In genomic region chr14:59310644-59311043, GRCh38 we compare ENCODE assay signal across 17 cellular contexts.
DNase-seq lines count a peak whose midpoint lies in the region; ATAC-seq and TF ChIP-seq lines count a peak whose summit lies in the region.
"Had no signal": no experiment of that assay in that cellular context is flagged by ENCODE, and none has a peak within 500 bp of the region (broad histone marks: within the 10 kb centered on the region; RNA-seq: fewer than 3 reads in every experiment).

No MANE protein-coding gene starts in this region.

- POLR2A ChIA-PET in HEK293 (lab: Yijun Ruan, JAX): no interaction called here
- POLR2A ChIA-PET in PC-3 (lab: Charles Lee; ENCODE audit: unreplicated experiment): interaction anchor here (0.5 kb wide), 1 partner anchor 75 kb away, joined by 3 read pairs; no protein-coding TSS in a partner anchor
- POLR2A ChIA-PET in naive thymus-derived CD4-positive, alpha-beta T cell (lab: Charles Lee): no interaction called here

- H3F3A ChIP-seq in PC-3 (ENCODE audit: low read length, unreplicated experiment): peaks cover 4% of the 10 kb centered on the region

- H3K9ac ChIP-seq in PC-3 (ENCODE audit: low read length) (no peak overlapping the region), subcutaneous abdominal adipose tissue (ENCODE audit: low read length in 5 of 5) (no peak overlapping the region)

- CTCF ChIA-PET in HEK293 (lab: Yijun Ruan, JAX) (no interaction called here), PC-3 (lab: Charles Lee) (interaction anchor here (0.6 kb wide), 1 partner anchor 16 kb away, joined by 5 read pairs; no protein-coding TSS in a partner anchor)
- CTCF ChIA-PET in naive thymus-derived CD4-positive, alpha-beta T cell (lab: Charles Lee): no interaction called here

- DNase-seq in PC-3: peak; percentile 82
- DNase-seq in foreskin melanocyte: peak; percentile 56
- no peak for DNase-seq in naive thymus-derived CD4-positive, alpha-beta T cell
- DNase-seq in activated T-helper 2 cell treated with anti-CD3 and anti-CD28 coated beads, Interferon-gamma antibody, Interleukin-2, Interleukin-4, amounts not matched to agents 10 μg/mL and 5 μg/mL and 100 μg/mL, durations not matched to agents 14 hours and 24 hours and 36 hours (ENCODE audit: low spot score): no peak
- DNase-seq in DMS 273 treated with DMSO at 0.1 percent for 48 hours (lab: John Stamatoyannopoulos, UW): no peak
- DNase-seq: effector CD8-positive, alpha-beta T cell; foreskin fibroblast; KG1; NCI-H1694 treated with DMSO at 0.1 percent for 48 hours; NCI-H524; T-helper 17 cell had no signal

- peaks cover 0 to 10% (median 0%) of the 10 kb centered on the region in 5 donors for H3K36me3 Mint-ChIP-seq in naive thymus-derived CD4-positive, alpha-beta T cell
- H3K36me3 Mint-ChIP-seq in activated T-helper 2 cell treated with anti-CD3 and anti-CD28 coated beads, Interferon-gamma antibody, Interleukin-2, Interleukin-4, amounts not matched to agents 10 μg/mL and 5 μg/mL and 100 μg/mL, durations not matched to agents 14 hours and 24 hours and 36 hours (ENCODE audit: low read depth): no peaks in the 10 kb centered on the region

- no peaks in the 10 kb centered on the region for H4K20me1 ChIP-seq in PC-3 (ENCODE audit: low read length)

- H3K4me3 ChIP-seq in HEK293 (ENCODE audit: low read depth, low read length): no peak overlapping the region
- H3K4me3 ChIP-seq in PC-3 (ENCODE audit: low read length): no peak overlapping the region
- no peak overlapping the region for H3K4me3 ChIP-seq in subcutaneous abdominal adipose tissue (ENCODE audit: low read depth in 1 of 5, low read length in 5 of 5)
- H3K4me3 ChIP-seq in naive thymus-derived CD4-positive, alpha-beta T cell (ENCODE audit: low read length): no peak overlapping the region

- intact Hi-C loops in PC-3 (cut with micrococcal nuclease): no loop called here
- intact Hi-C loops in naive thymus-derived CD4-positive, alpha-beta T cell (cut with micrococcal nuclease): no loop called here
- intact Hi-C loops in activated T-helper 2 cell treated with anti-CD3 and anti-CD28 coated beads, Interferon-gamma antibody, Interleukin-2, Interleukin-4, amounts not matched to agents 10 μg/mL and 5 μg/mL and 100 μg/mL, durations not matched to agents 14 hours and 24 hours and 36 hours (cut with micrococcal nuclease): no loop called here

- ATAC-seq in PC-3: no peak
- ATAC-seq in naive thymus-derived CD4-positive, alpha-beta T cell: no peak
- ATAC-seq: Panc1, T-helper 17 cell had no signal

- H3K36me3 ChIP-seq in HEK293 (ENCODE audit: control insufficient read depth in 2 of 2, insufficient read depth in 1 of 2, low read length in 2 of 2) (no peaks in the 10 kb centered on the region), PC-3 (ENCODE audit: low read depth, low read length) (no peaks in the 10 kb centered on the region), subcutaneous abdominal adipose tissue (ENCODE audit: control insufficient read depth in 5 of 5, insufficient read depth in 5 of 5, low read length in 5 of 5) (peaks cover 0 to 3% (median 0%) of the 10 kb centered on the region in 5 donors)
- no peaks in the 10 kb centered on the region for H3K36me3 ChIP-seq in naive thymus-derived CD4-positive, alpha-beta T cell (ENCODE audit: control insufficient read depth in 2 of 3, insufficient read depth in 3 of 3, low read length in 3 of 3)
- H3K36me3 ChIP-seq: neutrophil had no signal

- H3K4me2 ChIP-seq in PC-3 (ENCODE audit: low read length): no peak overlapping the region

- TF ChIP-seq CTCF in HEK293 (tag by site-specific recombination; IDR thresholded peaks at IDR 0.05): no peak
- no peak for TF ChIP-seq CTCF in PC-3 (conservative IDR thresholded peaks at IDR 0.05; ENCODE audit: low read depth, low read length)

- H3K27me3 ChIP-seq in PC-3 (ENCODE audit: low read length) (no peaks in the 10 kb centered on the region), subcutaneous abdominal adipose tissue (ENCODE audit: control insufficient read depth in 5 of 5, insufficient read depth in 4 of 5, low read length in 5 of 5) (no peaks in the 10 kb centered on the region)
- H3K27me3 ChIP-seq in naive thymus-derived CD4-positive, alpha-beta T cell (ENCODE audit: control insufficient read depth in 2 of 2, insufficient read depth in 2 of 2, low read length in 2 of 2): no peaks in the 10 kb centered on the region
- H3K27me3 ChIP-seq: neutrophil had no signal

- H3K4me1 ChIP-seq in HEK293 (ENCODE audit: control insufficient read depth, insufficient read depth, low read length) (peaks cover 14% of the 10 kb centered on the region), PC-3 (ENCODE audit: insufficient read depth, low read length) (peaks cover 40% of the 10 kb centered on the region), subcutaneous abdominal adipose tissue (ENCODE audit: control insufficient read depth in 5 of 5, insufficient read depth in 5 of 5, low read length in 5 of 5) (peaks cover 2 to 51% (median 19%) of the 10 kb centered on the region in 5 donors)
- H3K4me1 ChIP-seq in naive thymus-derived CD4-positive, alpha-beta T cell (ENCODE audit: control insufficient read depth in 2 of 2, insufficient read depth in 2 of 2, low read length in 2 of 2): no peaks in the 10 kb centered on the region

- H3K4me3 Mint-ChIP-seq in naive thymus-derived CD4-positive, alpha-beta T cell: no peak overlapping the region
- H3K4me3 Mint-ChIP-seq in activated T-helper 2 cell treated with anti-CD3 and anti-CD28 coated beads, Interferon-gamma antibody, Interleukin-2, Interleukin-4, amounts not matched to agents 10 μg/mL and 5 μg/mL and 100 μg/mL, durations not matched to agents 14 hours and 24 hours and 36 hours (ENCODE audit: low read depth): no peak overlapping the region
- H3K4me3 Mint-ChIP-seq: activated naive CD4-positive, alpha-beta T cell treated with anti-CD3 and anti-CD28 coated beads, Interleukin-2, amount 50 U/mL, for 24 hours; memory B cell; T-helper 17 cell had no signal

- no peaks in the 10 kb centered on the region for H3K9me3 Mint-ChIP-seq in naive thymus-derived CD4-positive, alpha-beta T cell
- no peaks in the 10 kb centered on the region for H3K9me3 Mint-ChIP-seq in activated T-helper 2 cell treated with anti-CD3 and anti-CD28 coated beads, Interferon-gamma antibody, Interleukin-2, Interleukin-4, amounts not matched to agents 10 μg/mL and 5 μg/mL and 100 μg/mL, durations not matched to agents 14 hours and 24 hours and 36 hours
- H3K9me3 Mint-ChIP-seq: activated naive CD4-positive, alpha-beta T cell treated with anti-CD3 and anti-CD28 coated beads, Interleukin-2, amount 50 U/mL, for 24 hours; memory B cell had no signal

- H3K27ac ChIP-seq in HEK293 (ENCODE audit: extremely low read depth, low read depth, low read length) (no peak overlapping the region), PC-3 (ENCODE audit: low read length) (no peak overlapping the region), subcutaneous abdominal adipose tissue (ENCODE audit: low read depth, low read length) (peak overlapping the region; percentile 53)
- H3K27ac ChIP-seq in naive thymus-derived CD4-positive, alpha-beta T cell (ENCODE audit: low read depth, low read length): no peak overlapping the region
- H3K27ac ChIP-seq: neutrophil had no signal

- no peaks in the 10 kb centered on the region for H3K27me3 Mint-ChIP-seq in naive thymus-derived CD4-positive, alpha-beta T cell
- no peaks in the 10 kb centered on the region for H3K27me3 Mint-ChIP-seq in activated T-helper 2 cell treated with anti-CD3 and anti-CD28 coated beads, Interferon-gamma antibody, Interleukin-2, Interleukin-4, amounts not matched to agents 10 μg/mL and 5 μg/mL and 100 μg/mL, durations not matched to agents 14 hours and 24 hours and 36 hours (ENCODE audit: low read depth)
- H3K27me3 Mint-ChIP-seq: activated naive CD4-positive, alpha-beta T cell treated with anti-CD3 and anti-CD28 coated beads, Interleukin-2, amount 50 U/mL, for 24 hours; memory B cell; T-helper 17 cell had no signal

- H3K9me2 ChIP-seq in PC-3 (replicated peaks; ENCODE audit: low read length): no peaks in the 10 kb centered on the region

- H3K9me3 ChIP-seq in HEK293 (ENCODE audit: control insufficient read depth, insufficient read depth, low read depth, low read length) (no peaks in the 10 kb centered on the region), PC-3 (ENCODE audit: low read length) (no peaks in the 10 kb centered on the region), subcutaneous abdominal adipose tissue (ENCODE audit: control insufficient read depth in 5 of 5, low read length in 5 of 5) (no peaks in the 10 kb centered on the region)
- H3K9me3 ChIP-seq in naive thymus-derived CD4-positive, alpha-beta T cell (ENCODE audit: control insufficient read depth in 2 of 3, low read length in 3 of 3): no peaks in the 10 kb centered on the region
- H3K9me3 ChIP-seq: neutrophil had no signal

- no TSS peak for BruUV-seq in PC-3 (replicated peaks; lab: Mats Ljungman, UMichigan)

- no peak overlapping the region for H2AFZ ChIP-seq in PC-3 (ENCODE audit: low read length)

- no peaks in the 10 kb centered on the region for H3K79me2 ChIP-seq in PC-3 (ENCODE audit: low read length)

- H3K27ac Mint-ChIP-seq in naive thymus-derived CD4-positive, alpha-beta T cell: no peak overlapping the region
- no peak overlapping the region for H3K27ac Mint-ChIP-seq in activated T-helper 2 cell treated with anti-CD3 and anti-CD28 coated beads, Interferon-gamma antibody, Interleukin-2, Interleukin-4, amounts not matched to agents 10 μg/mL and 5 μg/mL and 100 μg/mL, durations not matched to agents 14 hours and 24 hours and 36 hours
- H3K27ac Mint-ChIP-seq: activated naive CD4-positive, alpha-beta T cell treated with anti-CD3 and anti-CD28 coated beads, Interleukin-2, amount 50 U/mL, for 24 hours; memory B cell; T-helper 17 cell had no signal

- H3K4me1 Mint-ChIP-seq in naive thymus-derived CD4-positive, alpha-beta T cell: peaks cover 0 to 6% (median 0%) of the 10 kb centered on the region in 7 donors
- peaks cover 13% of the 10 kb centered on the region for H3K4me1 Mint-ChIP-seq in activated T-helper 2 cell treated with anti-CD3 and anti-CD28 coated beads, Interferon-gamma antibody, Interleukin-2, Interleukin-4, amounts not matched to agents 10 μg/mL and 5 μg/mL and 100 μg/mL, durations not matched to agents 14 hours and 24 hours and 36 hours (ENCODE audit: low read depth)
- H3K4me1 Mint-ChIP-seq: activated naive CD4-positive, alpha-beta T cell treated with anti-CD3 and anti-CD28 coated beads, Interleukin-2, amount 50 U/mL, for 24 hours had no signal

TF ChIP-seq in HEK293, 187 proteins besides CTCF, POLR2A, EP300 and RAD21 (continues in another document):
- TF ChIP-seq ZNF623 (tag by site-specific recombination; IDR thresholded peaks at IDR 0.05): no peak
- 0 out of 2 replicates have a peak, but pooled peaks have one; percentile 46 for TF ChIP-seq MEIS1 (CRISPR knock-in tag; IDR thresholded peaks at IDR 0.05; ENCODE audit: borderline replicate concordance)
- TF ChIP-seq ZNF707 (tag by site-specific recombination; IDR thresholded peaks at IDR 0.05): no peak
- 0 out of 2 replicates have a peak, but pooled peaks have one; percentile 14 for TF ChIP-seq WT1 (tag by site-specific recombination; IDR thresholded peaks at IDR 0.05)
- peak; percentile 66; the same call in 1 of the 2 replicates for TF ChIP-seq SP7 (tag by site-specific recombination; IDR thresholded peaks at IDR 0.05)

Comparison
In these comparisons a context has a peak if more than half of its experiments do, and no peak if none do; other contexts are left out.
1. DNase-seq: peak in PC-3 (single experiment) and foreskin melanocyte (single experiment); none in naive thymus-derived CD4-positive, alpha-beta T cell (0 of 9), activated T-helper 2 cell treated with anti-CD3 and anti-CD28 coated beads, Interferon-gamma antibody, Interleukin-2, Interleukin-4, amounts not matched to agents 10 μg/mL and 5 μg/mL and 100 μg/mL, durations not matched to agents 14 hours and 24 hours and 36 hours (single experiment) and DMS 273 treated with DMSO at 0.1 percent for 48 hours (single experiment).